In genomic region chr4:6900956-6901355, GRCh38 we compare ENCODE assay signal across 17 cellular contexts. TPM values are rescaled to one million over a fixed set of nuclear protein-coding genes. Genes with fewer than 3 reads are reported as not detected.
DNase-seq lines count a peak whose midpoint lies in the region; ATAC-seq and TF ChIP-seq lines count a peak whose summit lies in the region.
"Had no signal": no experiment of that assay in that cellular context is flagged by ENCODE, and none has a peak within 500 bp of the region (broad histone marks: within the 10 kb centered on the region; RNA-seq: fewer than 3 reads in every experiment).

No MANE protein-coding gene starts in this region.

- WGBS in spleen, 5 donors = 87 to 96% (median 93%) methylated on average over 12 of the region's 12 CpGs

- peaks cover 15% of the 10 kb centered on the region for H3K9me3 Mint-ChIP-seq in T-helper 1 cell treated with Interleukin-12 subunit alpha and Interleukin-12 subunit beta and Interleukin-4 antibody, amounts not matched to agents 30 μg/mL and 1 μg/mL, for 36 hours
- H3K9me3 Mint-ChIP-seq in immature natural killer cell = no peaks in the 10 kb centered on the region

- H3K36me3 ChIP-seq in Panc1 (ENCODE audit: control insufficient read depth, insufficient read depth, low read length) = no peaks in the 10 kb centered on the region
- H3K36me3 ChIP-seq in spleen = no peaks in the 10 kb centered on the region
- H3K36me3 ChIP-seq: ascending aorta, thoracic aorta had no signal

- CTCF ChIA-PET in Panc1 (lab: Charles Lee) = no interaction called here

- peak overlapping the region; percentile 59 for H3K4me3 Mint-ChIP-seq in T-helper 1 cell treated with Interleukin-12 subunit alpha and Interleukin-12 subunit beta and Interleukin-4 antibody, amounts not matched to agents 30 μg/mL and 1 μg/mL, for 36 hours
- peak overlapping the region in 2 of 5 donors; percentile 27 to 41 for H3K4me3 Mint-ChIP-seq in immature natural killer cell
- H3K4me3 Mint-ChIP-seq: B cell had no signal

- no TSS peak for BruUV-seq in Panc1 (replicated peaks; lab: Mats Ljungman, UMichigan)

- H3K27me3 ChIP-seq in Panc1 (ENCODE audit: control insufficient read depth, insufficient read depth, low read length) (no peaks in the 10 kb centered on the region), spleen (replicated peaks in 1 of 7) (no peaks in the 10 kb centered on the region)
- H3K27me3 ChIP-seq: ascending aorta had no signal

- peaks cover 57% of the 10 kb centered on the region for H3K4me1 Mint-ChIP-seq in T-helper 1 cell treated with Interleukin-12 subunit alpha and Interleukin-12 subunit beta and Interleukin-4 antibody, amounts not matched to agents 30 μg/mL and 1 μg/mL, for 36 hours (ENCODE audit: low read depth)
- H3K4me1 Mint-ChIP-seq in immature natural killer cell = peaks cover 27 to 38% of the 10 kb centered on the region in 2 donors

- H3K27ac Mint-ChIP-seq in T-helper 1 cell treated with Interleukin-12 subunit alpha and Interleukin-12 subunit beta and Interleukin-4 antibody, amounts not matched to agents 30 μg/mL and 1 μg/mL, for 36 hours = peak overlapping the region; percentile 98
- peak overlapping the region in 4 of 6 donors; percentile 53 to 96 (median 90) for H3K27ac Mint-ChIP-seq in immature natural killer cell
- H3K27ac Mint-ChIP-seq: B cell had no signal

- no peak overlapping the region for H3K27ac ChIP-seq in Panc1 (ENCODE audit: low read length)
- H3K27ac ChIP-seq in spleen = no peak overlapping the region
- H3K27ac ChIP-seq: 22Rv1, ascending aorta, thoracic aorta had no signal

- intact Hi-C loops in Panc1 (cut with micrococcal nuclease; ENCODE audit: unreplicated experiment) = no loop called here
- intact Hi-C loops in spleen (cut with DNase I; ENCODE audit: low total_unique reads) = no loop called here

- H3K27me3 Mint-ChIP-seq in T-helper 1 cell treated with Interleukin-12 subunit alpha and Interleukin-12 subunit beta and Interleukin-4 antibody, amounts not matched to agents 30 μg/mL and 1 μg/mL, for 36 hours (ENCODE audit: low read depth) = no peaks in the 10 kb centered on the region
- H3K27me3 Mint-ChIP-seq in immature natural killer cell (ENCODE audit: low read depth in 3 of 3) = peaks cover 0 to 2% (median 0%) of the 10 kb centered on the region in 3 donors
- H3K27me3 Mint-ChIP-seq: B cell had no signal

- POLR2A ChIA-PET in Panc1 (lab: Charles Lee) = no interaction called here

- ATAC-seq in Panc1 = 0 out of 2 replicates have a peak, but pooled peaks have one; percentile 22
- no peak for ATAC-seq in GM21515 (IDR thresholded peaks at IDR 0.05; ENCODE audit: unreplicated experiment)
- ATAC-seq in HG03196 (IDR thresholded peaks at IDR 0.05; ENCODE audit: unreplicated experiment) = no peak
- ATAC-seq: left colon had no signal

- DNase-seq in T-helper 1 cell (no peak), Panc1 (ENCODE audit: low read depth, low spot score) (no peak), immature natural killer cell (no peak), spleen (peak; percentile 75), NCI-H526 (lab: John Stamatoyannopoulos, UW) (no peak)
- DNase-seq: activated gamma-delta T cell, left colon, midbrain, NCI-H1105 treated with DMSO at 0.1 percent for 48 hours, NCI-H2081 treated with DMSO at 0.1 percent for 48 hours had no signal

- TF ChIP-seq CTCF in Panc1 (IDR thresholded peaks at IDR 0.05) = no peak
- TF ChIP-seq CTCF in spleen (IDR thresholded peaks at IDR 0.05 in 8 of 11, conservative IDR thresholded peaks at IDR 0.05 in 3 of 11) = no peak

- no peak for TF ChIP-seq POLR2A in spleen (IDR thresholded peaks at IDR 0.05)

- in situ Hi-C loops in Panc1 (cut with HindIII; ENCODE audit: low pct_unique_long_range_greater_than_20kb, low sequenced_read_pairs) = no loop called here

- H3K4me3 ChIP-seq in Panc1 (ENCODE audit: low read depth in 2 of 2, low read length in 2 of 2) (no peak overlapping the region), spleen (no peak overlapping the region)
- H3K4me3 ChIP-seq: ascending aorta, thoracic aorta had no signal

- no peaks in the 10 kb centered on the region for H3K4me1 ChIP-seq in Panc1 (ENCODE audit: control insufficient read depth, insufficient read depth, low read length)
- H3K4me1 ChIP-seq in spleen = peaks cover 0 to 26% (median 12%) of the 10 kb centered on the region in 6 donors
- H3K4me1 ChIP-seq: ascending aorta had no signal

- H3K36me3 Mint-ChIP-seq in T-helper 1 cell treated with Interleukin-12 subunit alpha and Interleukin-12 subunit beta and Interleukin-4 antibody, amounts not matched to agents 30 μg/mL and 1 μg/mL, for 36 hours (ENCODE audit: low read depth) = peaks cover 8% of the 10 kb centered on the region
- H3K36me3 Mint-ChIP-seq in immature natural killer cell = no peaks in the 10 kb centered on the region

- H3K9me3 ChIP-seq in Panc1 (ENCODE audit: control insufficient read depth, insufficient read depth, low read depth, low read length) (no peaks in the 10 kb centered on the region), spleen (no peaks in the 10 kb centered on the region)
- H3K9me3 ChIP-seq: ascending aorta, thoracic aorta had no signal

RNA-seq across cellular contexts. Expression of gene TBC1D14, which starts 8.7 kb away (rescaled TPM):
- total RNA-seq in Panc1 (2021; ENCODE audit: unreplicated experiment) (36.3 TPM), spleen (100 to 1,000 TPM in 1 of 7 donors, 10 to 100 TPM in 6; 45.7 to 114 (median 79.2) TPM)
- polyA plus RNA-seq in Panc1 (2012; ENCODE audit: insufficient read length) = 35.0 TPM
- polyA plus RNA-seq in immature natural killer cell (10 to 100 TPM; 25.6 to 39.8 (median 26.6) TPM), spleen (10 to 100 TPM; 13.7 to 24.0 (median 18.2) TPM)
